Comparison of ENCODE assay signal across 8 cellular contexts in genomic region chr2:172339431-172340010, GRCh38.
DNase-seq lines count a peak whose midpoint lies in the region; ATAC-seq and TF ChIP-seq lines count a peak whose summit lies in the region.

No MANE protein-coding gene starts in this region.

- H3K9me3 Mint-ChIP-seq in Caco-2 (ENCODE audit: unreplicated experiment) (peaks cover 11% of the 10 kb centered on the region), naive B cell (peaks cover 0 to 14% (median 5%) of the 10 kb centered on the region in 7 donors)
- H3K9me3 Mint-ChIP-seq in central memory CD8-positive, alpha-beta T cell = no peaks in the 10 kb centered on the region

- POLR2A ChIA-PET in Caco-2 (lab: Charles Lee) = interaction anchor here (0.8 to 1.0 kb wide), 2 partner anchors 88 to 89 kb away, joined by 3 to 4 read pairs; partner anchors contain the start of gene ITGA6

- peaks cover 51% of the 10 kb centered on the region for H3K4me1 ChIP-seq in Caco-2

- H3K36me3 ChIP-seq in Caco-2 (ENCODE audit: control insufficient read depth, insufficient read depth, low read length) = no peaks in the 10 kb centered on the region

- H3K4me3 Mint-ChIP-seq in Caco-2 (ENCODE audit: unreplicated experiment) (peak overlapping the region; percentile 46), naive B cell (peak overlapping the region in 7 of 8 donors; percentile 1 to 83 (median 54))
- H3K4me3 Mint-ChIP-seq in central memory CD8-positive, alpha-beta T cell = peak overlapping the region; percentile 59

- peaks cover 8% of the 10 kb centered on the region; the same call in 1 of the 2 replicates for H3K9me3 ChIP-seq in Caco-2

- DNase-seq in Caco-2 (peak; percentile 47 to 74), LHCN-M2 (ENCODE audit: low read depth) (peak; percentile 45), naive B cell (no peak), NCI-H2196 (lab: John Stamatoyannopoulos, UW; ENCODE audit: unreplicated experiment) (no peak)
- no peak for DNase-seq in central memory CD8-positive, alpha-beta T cell (ENCODE audit: low spot score in 2 of 2)

- H3K36me3 Mint-ChIP-seq in Caco-2 (ENCODE audit: insufficient read depth, unreplicated experiment) (peaks cover 6% of the 10 kb centered on the region), naive B cell (peaks cover 0 to 9% of the 10 kb centered on the region in 2 donors)
- H3K36me3 Mint-ChIP-seq in central memory CD8-positive, alpha-beta T cell (ENCODE audit: insufficient read depth) = peaks cover 4% of the 10 kb centered on the region

- no peak for TF ChIP-seq CTCF in Caco-2 (IDR thresholded peaks at IDR 0.05; ENCODE audit: insufficient read depth in 1 of 2, low read depth in 1 of 2, low read length in 1 of 2, severe bottlenecking in 1 of 2, unreplicated experiment in 1 of 2)

- H3K4me3 ChIP-seq in Caco-2 (ENCODE audit: low read depth, low read length) = no peak overlapping the region

- H3K27me3 ChIP-seq in Caco-2 (replicated peaks; ENCODE audit: control insufficient read depth, insufficient read depth, low read length) = no peaks in the 10 kb centered on the region

- intact Hi-C loops in Caco-2 (cut with micrococcal nuclease; ENCODE audit: unreplicated experiment) = loop anchor here (2.0 kb wide), 1 partner anchor 125 kb away; no protein-coding TSS in a partner anchor

- peak overlapping the region; percentile 30 for H3K27ac Mint-ChIP-seq in Caco-2 (ENCODE audit: unreplicated experiment)
- peak overlapping the region; percentile 63 for H3K27ac Mint-ChIP-seq in central memory CD8-positive, alpha-beta T cell (ENCODE audit: low read depth)
- H3K27ac Mint-ChIP-seq in naive B cell = peak overlapping the region in 1 of 6 donors; percentile 31

- H3K4me1 Mint-ChIP-seq in Caco-2 (ENCODE audit: low read depth, unreplicated experiment) = peaks cover 32% of the 10 kb centered on the region
- peaks cover 20% of the 10 kb centered on the region for H3K4me1 Mint-ChIP-seq in central memory CD8-positive, alpha-beta T cell
- peaks cover 14 to 16% (median 15%) of the 10 kb centered on the region in 3 donors for H3K4me1 Mint-ChIP-seq in naive B cell

- CTCF ChIA-PET in Caco-2 (lab: Charles Lee) = interaction anchor here (0.7 to 1.2 kb wide), 3 partner anchors 28 to 122 kb away, joined by 3 to 7 read pairs (median 3); partner anchors contain the start of gene ITGA6

- no TSS peak for BruUV-seq in Caco-2 (replicated peaks; lab: Mats Ljungman, UMichigan)

- no peak for ATAC-seq in central memory CD8-positive, alpha-beta T cell (replicated peaks; ENCODE audit: extremely low read depth, poor library complexity, severe bottlenecking)
- ATAC-seq in naive B cell (ENCODE audit: low read depth in 2 of 2) = no peak
- ATAC-seq in GM21576 (IDR thresholded peaks at IDR 0.05; ENCODE audit: unreplicated experiment) = no peak
- ATAC-seq in HG03457 (IDR thresholded peaks at IDR 0.05; ENCODE audit: unreplicated experiment) = no peak
- no peak for ATAC-seq in GM21619 (IDR thresholded peaks at IDR 0.05; ENCODE audit: unreplicated experiment)

- H3K27me3 Mint-ChIP-seq in Caco-2 (ENCODE audit: insufficient read depth, unreplicated experiment) = no peaks in the 10 kb centered on the region
- H3K27me3 Mint-ChIP-seq in central memory CD8-positive, alpha-beta T cell = no peaks in the 10 kb centered on the region
- peaks cover 3 to 15% (median 7%) of the 10 kb centered on the region in 3 donors for H3K27me3 Mint-ChIP-seq in naive B cell

Comparison
In these comparisons a context has a peak if more than half of its experiments do, and no peak if none do; other contexts are left out.
1. DNase-seq: peak in Caco-2 (2 of 2) and LHCN-M2 (single experiment); none in central memory CD8-positive, alpha-beta T cell (0 of 2), naive B cell (single experiment) and NCI-H2196 (single experiment).
2. Peak in every context shown above with its lines, with median percentiles within 50 percentile points of each other: H3K4me3 Mint-ChIP-seq.